In the genomic region with DNA sequence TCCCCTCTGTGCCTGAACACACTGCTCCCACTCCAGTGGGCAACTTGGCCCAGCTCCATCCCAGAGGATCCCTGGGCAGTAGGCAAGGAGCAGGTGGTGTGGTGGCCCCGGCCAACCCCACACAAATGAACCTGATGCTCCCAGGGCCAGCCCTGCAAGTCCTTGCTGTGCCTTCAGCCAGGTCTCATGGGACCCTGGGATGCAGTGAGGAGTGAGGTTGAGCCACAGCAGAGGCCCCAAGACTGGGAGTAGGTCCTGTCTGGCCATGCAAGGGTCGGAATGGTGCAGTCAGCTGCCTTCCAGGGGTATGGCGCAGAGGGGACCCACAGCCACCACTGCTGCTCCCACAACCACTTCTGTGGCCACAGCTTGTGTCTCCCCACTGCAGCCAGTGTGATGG, we compare ENCODE assay signal across 21 cellular contexts.
DNase-seq lines count a peak whose midpoint lies in the region; ATAC-seq and TF ChIP-seq lines count a peak whose summit lies in the region.
"Had no signal": no experiment of that assay in that cellular context is flagged by ENCODE, and none has a peak within 500 bp of the region (broad histone marks: within the 10 kb centered on the region; RNA-seq: fewer than 3 reads in every experiment).

No MANE protein-coding gene starts in this region.

- no peak overlapping the region for H3K4me3 ChIP-seq in lower lobe of right lung
- no peak overlapping the region for H3K4me3 ChIP-seq in upper lobe of right lung
- no peak overlapping the region for H3K4me3 ChIP-seq in heart right ventricle
- H3K4me3 ChIP-seq: BLaER1, GM12878, GM23248 had no signal

- no peak overlapping the region for H3K27ac Mint-ChIP-seq in activated T-cell treated with anti-CD3 and anti-CD28 coated beads, Interleukin-2, amount 50 U/mL, for 72 hours
- H3K27ac Mint-ChIP-seq: B cell; CD4-positive, CD25-positive, alpha-beta regulatory T cell; CD8-positive, alpha-beta T cell had no signal

- no peaks in the 10 kb centered on the region for H3K4me1 Mint-ChIP-seq in activated T-cell treated with anti-CD3 and anti-CD28 coated beads, Interleukin-2, amount 50 U/mL, for 72 hours (ENCODE audit: low read depth)
- H3K4me1 Mint-ChIP-seq: B cell; CD4-positive, CD25-positive, alpha-beta regulatory T cell had no signal

- no peaks in the 10 kb centered on the region for H3K9me3 ChIP-seq in lower lobe of right lung
- H3K9me3 ChIP-seq in upper lobe of right lung: no peaks in the 10 kb centered on the region
- H3K9me3 ChIP-seq in heart right ventricle: peaks cover 0 to 4% (median 0%) of the 10 kb centered on the region in 11 donors
- H3K9me3 ChIP-seq: Caco-2 had no signal

- intact Hi-C loops in lower lobe of right lung (cut with DNase I): no loop called here
- intact Hi-C loops in sciatic nerve (cut with DNase I): no loop called here
- intact Hi-C loops in upper lobe of right lung (cut with DNase I): no loop called here
- intact Hi-C loops in heart right ventricle (cut with DNase I): no loop called here

- no peak overlapping the region for H3K4me3 Mint-ChIP-seq in activated T-cell treated with anti-CD3 and anti-CD28 coated beads, Interleukin-2, amount 50 U/mL, for 72 hours
- H3K4me3 Mint-ChIP-seq: B cell; CD4-positive, CD25-positive, alpha-beta regulatory T cell; CD8-positive, alpha-beta T cell had no signal

- peaks cover 0 to 2% of the 10 kb centered on the region in 2 donors for H3K9me3 Mint-ChIP-seq in activated T-cell treated with anti-CD3 and anti-CD28 coated beads, Interleukin-2, amount 50 U/mL, for 72 hours
- H3K9me3 Mint-ChIP-seq: CD8-positive, alpha-beta T cell had no signal

- H3K36me3 Mint-ChIP-seq in activated T-cell treated with anti-CD3 and anti-CD28 coated beads, Interleukin-2, amount 50 U/mL, for 72 hours (ENCODE audit: insufficient read depth in 2 of 2): no peaks in the 10 kb centered on the region
- H3K36me3 Mint-ChIP-seq: CD4-positive, CD25-positive, alpha-beta regulatory T cell; CD8-positive, alpha-beta T cell had no signal

- no peaks in the 10 kb centered on the region for H3K36me3 ChIP-seq in lower lobe of right lung
- H3K36me3 ChIP-seq in upper lobe of right lung: no peaks in the 10 kb centered on the region
- no peaks in the 10 kb centered on the region for H3K36me3 ChIP-seq in heart right ventricle
- H3K36me3 ChIP-seq: BLaER1 had no signal

- TF ChIP-seq CTCF in lower lobe of right lung (IDR thresholded peaks at IDR 0.05): no peak
- no peak for TF ChIP-seq CTCF in upper lobe of right lung (IDR thresholded peaks at IDR 0.05)
- TF ChIP-seq CTCF in heart right ventricle (IDR thresholded peaks at IDR 0.05): no peak
- TF ChIP-seq CTCF in GM10266 (IDR thresholded peaks at IDR 0.05; ENCODE audit: control insufficient read depth, insufficient read depth, low read depth, missing control alignments): no peak

- WGBS in heart right ventricle, 2 donors: 82 to 91% methylated on average over 3 of the region's 3 CpGs

- no peaks in the 10 kb centered on the region for H3K27me3 Mint-ChIP-seq in activated T-cell treated with anti-CD3 and anti-CD28 coated beads, Interleukin-2, amount 50 U/mL, for 72 hours (ENCODE audit: low read depth)
- H3K27me3 Mint-ChIP-seq: B cell; CD4-positive, CD25-positive, alpha-beta regulatory T cell had no signal

- H3K4me1 ChIP-seq in lower lobe of right lung: no peaks in the 10 kb centered on the region
- H3K4me1 ChIP-seq in upper lobe of right lung: no peaks in the 10 kb centered on the region
- no peaks in the 10 kb centered on the region for H3K4me1 ChIP-seq in heart right ventricle
- H3K4me1 ChIP-seq: BLaER1, Caco-2 had no signal

- H3K27ac ChIP-seq in lower lobe of right lung (no peak overlapping the region), upper lobe of right lung (no peak overlapping the region), heart right ventricle (no peak overlapping the region)
- H3K27ac ChIP-seq: 22Rv1, BLaER1, C4-2B, GM23248 had no signal

- no peak for ATAC-seq in activated T-cell treated with anti-CD3 and anti-CD28 coated beads, Interleukin-2, amount 50 U/mL, for 72 hours (replicated peaks in 1 of 2)
- peak; percentile 23 to 25 for ATAC-seq in lower lobe of right lung
- peak; percentile 24 for ATAC-seq in sciatic nerve
- peak; percentile 38 for ATAC-seq in upper lobe of right lung
- ATAC-seq in heart right ventricle: no peak
- ATAC-seq: CD8-positive, alpha-beta T cell; GM12878 had no signal

- no peaks in the 10 kb centered on the region for H3K27me3 ChIP-seq in lower lobe of right lung (ENCODE audit: low read depth)
- no peaks in the 10 kb centered on the region for H3K27me3 ChIP-seq in upper lobe of right lung
- no peaks in the 10 kb centered on the region for H3K27me3 ChIP-seq in heart right ventricle
- H3K27me3 ChIP-seq: BLaER1 had no signal

- peak; percentile 11 for DNase-seq in activated T-cell treated with anti-CD3 and anti-CD28 coated beads, Interleukin-2, amount 50 U/mL, for 1 hour
- DNase-seq in activated T-cell treated with anti-CD3 and anti-CD28 coated beads, Interleukin-2, amount 50 U/mL, for 72 hours: no peak
- DNase-seq in lower lobe of right lung (no peak), sciatic nerve (ENCODE audit: low spot score) (no peak), upper lobe of right lung (no peak), pons (ENCODE audit: low spot score) (no peak), heart right ventricle (no peak), GM10266 (ENCODE audit: extremely low spot score) (no peak)
- DNase-seq: Caco-2; CD4-positive, CD25-positive, alpha-beta regulatory T cell; CD8-positive, alpha-beta T cell; DMS153; DND-41; GM23248; H7; HCEC 1CT had no signal

Comparison
In these comparisons a context has a peak if more than half of its experiments do, and no peak if none do; other contexts are left out.
1. ATAC-seq: peak in lower lobe of right lung (2 of 2), sciatic nerve (single experiment) and upper lobe of right lung (single experiment); none in activated T-cell treated with anti-CD3 and anti-CD28 coated beads, Interleukin-2, amount 50 U/mL, for 72 hours (0 of 2) and heart right ventricle (0 of 8).